In the genomic region with DNA sequence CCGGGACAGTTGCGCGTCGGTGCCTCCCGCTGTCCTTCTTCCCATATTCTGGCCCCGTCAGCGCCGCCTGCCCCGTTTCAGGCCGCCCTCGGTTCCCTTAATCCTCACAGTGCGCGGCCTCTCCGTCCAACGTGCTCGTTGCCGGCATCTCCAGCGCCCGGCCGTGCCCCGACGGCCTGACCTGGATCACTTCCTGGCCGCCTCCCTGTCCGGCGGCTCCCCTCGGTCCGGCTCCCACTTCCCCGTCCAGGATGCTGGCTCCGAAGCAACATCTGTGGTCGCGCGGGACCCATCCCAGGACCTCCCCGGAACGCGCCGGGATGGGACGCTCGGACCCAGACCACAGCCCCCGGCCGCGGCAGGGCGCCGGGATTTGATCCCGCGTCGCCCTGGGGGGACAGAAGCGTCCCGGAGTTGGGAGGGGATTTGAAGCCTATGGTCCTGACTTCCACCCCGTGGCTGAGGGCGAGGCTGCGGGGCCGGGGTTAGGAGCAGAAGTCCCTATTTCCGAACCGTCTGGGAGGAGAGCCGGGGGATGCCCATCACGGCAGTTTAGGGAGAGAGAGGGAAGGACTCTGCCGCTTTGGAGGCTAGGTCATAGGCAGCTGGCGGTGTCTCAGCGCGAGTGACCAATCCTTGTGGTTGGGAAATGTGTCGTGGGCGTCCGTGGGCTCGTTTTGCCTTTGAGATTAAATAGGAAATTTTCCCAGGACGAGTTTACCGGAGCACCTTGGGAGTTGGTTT, we compare ENCODE assay signal across 8 cellular contexts. TPM values are rescaled to one million over a fixed set of nuclear protein-coding genes. Genes with fewer than 3 reads are reported as not detected.
A peak's percentile ranks its signal among the peaks of the same experiment; 100 is the strongest.
DNase-seq lines count a peak whose midpoint lies in the region; ATAC-seq and TF ChIP-seq lines count a peak whose summit lies in the region.

No MANE protein-coding gene starts in this region.

- H3K27me3 ChIP-seq in duodenal mucosa (ENCODE audit: control insufficient read depth in 1 of 2, insufficient read depth in 2 of 2, low read length in 2 of 2): no peaks in the 10 kb centered on the region

- H3K9me3 ChIP-seq in duodenal mucosa (ENCODE audit: control insufficient read depth in 1 of 2, low read length in 2 of 2) (no peaks in the 10 kb centered on the region), mucosa of descending colon (no peaks in the 10 kb centered on the region)

- peaks cover 2% of the 10 kb centered on the region for H3K36me3 Mint-ChIP-seq in T-helper 2 cell treated with Interferon-gamma antibody and Interleukin-4, amounts not matched to agents 5 μg/mL and 100 μg/mL, for 36 hours (ENCODE audit: low read depth)
- H3K36me3 Mint-ChIP-seq in HFFc6 (ENCODE audit: low read depth): peaks cover 23% of the 10 kb centered on the region

- no peak for DNase-seq in T-helper 2 cell treated with Interferon-gamma antibody and Interleukin-4, amounts not matched to agents 5 μg/mL and 100 μg/mL, for 36 hours (ENCODE audit: low spot score)
- DNase-seq in T-helper 2 cell: no peak
- DNase-seq in HFFc6: peak; percentile 38
- DNase-seq in OCI-M1 (lab: John Stamatoyannopoulos, UW): peak; percentile 82
- DNase-seq in mucosa of descending colon: peak in 1 of 3 donors; percentile 11
- DNase-seq in NCI-H2081 (lab: John Stamatoyannopoulos, UW): no peak
- no peak for DNase-seq in stimulated activated naive CD4-positive, alpha-beta T cell (lab: John Stamatoyannopoulos, UW)

- ATAC-seq in mucosa of descending colon: peak; percentile 58

- H3K27me3 Mint-ChIP-seq in T-helper 2 cell treated with Interferon-gamma antibody and Interleukin-4, amounts not matched to agents 5 μg/mL and 100 μg/mL, for 36 hours (ENCODE audit: low read depth): no peaks in the 10 kb centered on the region
- H3K27me3 Mint-ChIP-seq in HFFc6 (ENCODE audit: insufficient read depth): peaks cover 1% of the 10 kb centered on the region

- H3K4me3 ChIP-seq in duodenal mucosa (ENCODE audit: low read depth in 1 of 2, low read length in 2 of 2) (peak overlapping the region; percentile 87 to 93), mucosa of descending colon (peak overlapping the region; percentile 79)

- H3K9ac ChIP-seq in duodenal mucosa (ENCODE audit: low read depth in 1 of 2, low read length in 2 of 2): peak overlapping the region; percentile 95 to 98

- H3K36me3 ChIP-seq in duodenal mucosa (ENCODE audit: control insufficient read depth in 1 of 2, insufficient read depth in 2 of 2, low read length in 2 of 2): no peaks in the 10 kb centered on the region
- H3K36me3 ChIP-seq in mucosa of descending colon (ENCODE audit: low read depth): no peaks in the 10 kb centered on the region

- peak overlapping the region; percentile 90 for H3K4me3 Mint-ChIP-seq in T-helper 2 cell treated with Interferon-gamma antibody and Interleukin-4, amounts not matched to agents 5 μg/mL and 100 μg/mL, for 36 hours
- peak overlapping the region; percentile 92 for H3K4me3 Mint-ChIP-seq in HFFc6

- no peak for TF ChIP-seq CTCF in HFFc6 (IDR thresholded peaks at IDR 0.05)
- no peak for TF ChIP-seq CTCF in mucosa of descending colon (IDR thresholded peaks at IDR 0.05)

- H3K27ac Mint-ChIP-seq in T-helper 2 cell treated with Interferon-gamma antibody and Interleukin-4, amounts not matched to agents 5 μg/mL and 100 μg/mL, for 36 hours: peak overlapping the region; percentile 94
- H3K27ac Mint-ChIP-seq in HFFc6: peak overlapping the region; percentile 98

- peaks cover 0 to 6% of the 10 kb centered on the region in 2 donors for H3K4me1 ChIP-seq in duodenal mucosa (ENCODE audit: control insufficient read depth in 1 of 2, insufficient read depth in 2 of 2, low read length in 2 of 2)
- peaks cover 9% of the 10 kb centered on the region for H3K4me1 ChIP-seq in mucosa of descending colon (ENCODE audit: low read depth)

- H3K27ac ChIP-seq in duodenal mucosa (ENCODE audit: low read depth, low read length): peak overlapping the region; percentile 97

- intact Hi-C loops in mucosa of descending colon (cut with DNase I, micrococcal nuclease): no loop called here

- peaks cover 13% of the 10 kb centered on the region for H3K4me1 Mint-ChIP-seq in T-helper 2 cell treated with Interferon-gamma antibody and Interleukin-4, amounts not matched to agents 5 μg/mL and 100 μg/mL, for 36 hours (ENCODE audit: low read depth)
- H3K4me1 Mint-ChIP-seq in HFFc6 (ENCODE audit: low read depth): peaks cover 37% of the 10 kb centered on the region

- no peaks in the 10 kb centered on the region for H3K9me3 Mint-ChIP-seq in T-helper 2 cell treated with Interferon-gamma antibody and Interleukin-4, amounts not matched to agents 5 μg/mL and 100 μg/mL, for 36 hours
- H3K9me3 Mint-ChIP-seq in HFFc6: peaks cover 4% of the 10 kb centered on the region; the same call in 1 of the 2 replicates

RNA-seq across cellular contexts. Expression of gene KCTD7, which starts 53.8 kb away (rescaled TPM):
- total RNA-seq in HFFc6 (2021; fragmentation: NEBNext Ultra II Directional; extraction: Animal tissue kit (Norgen Biotek cat#: 25700)): 10 to 100 TPM in 3 of 6 experiments, 1 to 10 TPM in 3; 8.2 to 11.8 (median 10.1) TPM
- total RNA-seq in mucosa of descending colon: 10 to 100 TPM in 1 of 3 donors, 1 to 10 TPM in 2; 7.4 to 24.8 (median 8.5) TPM

RNA-seq across cellular contexts. Expression of gene RABGEF1, which starts 58.0 kb away (rescaled TPM):
- 10 to 100 TPM; 38.6 to 45.3 (median 42.5) TPM for total RNA-seq in HFFc6 (2021; fragmentation: NEBNext Ultra II Directional; extraction: Animal tissue kit (Norgen Biotek cat#: 25700))
- total RNA-seq in mucosa of descending colon: 10 to 100 TPM; 25.0 to 31.7 (median 26.9) TPM

Comparison
In these comparisons a context has a peak if more than half of its experiments do, and no peak if none do; other contexts are left out.
1. DNase-seq: peak in HFFc6 (single experiment) and OCI-M1 (single experiment); none in T-helper 2 cell treated with Interferon-gamma antibody and Interleukin-4, amounts not matched to agents 5 μg/mL and 100 μg/mL, for 36 hours (single experiment), T-helper 2 cell (0 of 5), NCI-H2081 (0 of 2) and stimulated activated naive CD4-positive, alpha-beta T cell (0 of 6).